In the genomic region with DNA sequence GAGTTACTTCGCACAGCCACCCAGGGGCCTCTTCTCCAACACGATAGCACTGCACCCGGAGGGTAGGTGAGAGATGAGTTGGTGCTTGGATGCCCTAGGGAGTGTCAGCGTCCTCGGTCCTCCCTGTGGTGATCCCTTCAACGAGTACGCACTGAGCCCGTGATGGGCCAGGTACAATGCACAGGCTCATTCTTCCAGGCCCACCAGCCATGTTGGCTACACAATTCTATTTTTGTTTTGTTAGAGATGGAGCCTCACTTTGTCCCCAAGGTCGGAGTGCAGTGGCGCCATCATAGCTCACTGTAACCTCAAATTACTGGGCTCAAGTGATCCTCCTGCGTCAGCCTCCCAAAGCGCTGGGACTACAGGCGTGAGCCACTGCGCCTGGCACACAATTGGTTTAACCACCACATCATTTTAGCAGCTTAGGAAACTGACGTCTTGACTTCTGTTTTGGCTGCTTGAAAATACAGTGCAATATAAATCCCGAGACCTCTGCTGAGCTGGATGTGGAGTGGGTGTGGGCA, we compare ENCODE assay signal across 8 cellular contexts. TPM values are rescaled to one million over a fixed set of nuclear protein-coding genes. Genes with fewer than 3 reads are reported as not detected.
A peak's percentile ranks its signal among the peaks of the same experiment; 100 is the strongest.
DNase-seq lines count a peak whose midpoint lies in the region; ATAC-seq and FAIRE-seq lines count a peak whose summit lies in the region.

No MANE protein-coding gene starts in this region.

- H3K9me3 Mint-ChIP-seq in activated naive CD8-positive, alpha-beta T cell treated with anti-CD3 and anti-CD28 coated beads for 36 hours: no peaks in the 10 kb centered on the region

- peak overlapping the region; percentile 77 for H3K4me3 Mint-ChIP-seq in activated naive CD8-positive, alpha-beta T cell treated with anti-CD3 and anti-CD28 coated beads for 36 hours

- H3K4me1 Mint-ChIP-seq in activated naive CD8-positive, alpha-beta T cell treated with anti-CD3 and anti-CD28 coated beads for 36 hours: peaks cover 13% of the 10 kb centered on the region

- DNase-seq in NCI-H2029 (lab: John Stamatoyannopoulos, UW): peak; percentile 90
- DNase-seq in NCI-H2029 treated with DMSO at 0.1 percent for 48 hours (lab: John Stamatoyannopoulos, UW): no peak
- no peak for DNase-seq in HTR-8/SVneo (ENCODE audit: insufficient read length, low spot score)
- no peak for DNase-seq in activated naive CD8-positive, alpha-beta T cell treated with anti-CD3 and anti-CD28 coated beads for 36 hours
- DNase-seq in iPS-NIHi11 (ENCODE audit: low spot score): peak; percentile 21
- no peak for DNase-seq in GM19240 (ENCODE audit: insufficient read length, low spot score)

- H3K36me3 Mint-ChIP-seq in activated naive CD8-positive, alpha-beta T cell treated with anti-CD3 and anti-CD28 coated beads for 36 hours: peaks cover 1% of the 10 kb centered on the region

- H3K27ac ChIP-seq in temporal lobe (ENCODE audit: low read depth, low read length): peak overlapping the region; percentile 69

- no peak for ATAC-seq in HG03469 (IDR thresholded peaks at IDR 0.05; ENCODE audit: unreplicated experiment)

- peaks cover 13% of the 10 kb centered on the region for H3K27me3 Mint-ChIP-seq in activated naive CD8-positive, alpha-beta T cell treated with anti-CD3 and anti-CD28 coated beads for 36 hours

- peak; percentile 44 for FAIRE-seq in HTR-8/SVneo (lab: Jason Lieb, UNC)

- peak overlapping the region; percentile 75 for H3K27ac Mint-ChIP-seq in activated naive CD8-positive, alpha-beta T cell treated with anti-CD3 and anti-CD28 coated beads for 36 hours

RNA-seq across cellular contexts. Expression of a gene that starts 0.6 kb away (rescaled TPM):
- 10 to 100 TPM; 26.3 to 27.8 TPM for total RNA-seq in activated naive CD8-positive, alpha-beta T cell treated with anti-CD3 and anti-CD28 coated beads for 36 hours
- total RNA-seq in temporal lobe: 32.7 TPM

Comparison
In these comparisons a context has a peak if more than half of its experiments do, and no peak if none do; other contexts are left out.
1. DNase-seq: peak in NCI-H2029 (single experiment) and iPS-NIHi11 (single experiment); none in NCI-H2029 treated with DMSO at 0.1 percent for 48 hours (single experiment), HTR-8/SVneo (single experiment), activated naive CD8-positive, alpha-beta T cell treated with anti-CD3 and anti-CD28 coated beads for 36 hours (single experiment) and GM19240 (single experiment).